In the genomic region with DNA sequence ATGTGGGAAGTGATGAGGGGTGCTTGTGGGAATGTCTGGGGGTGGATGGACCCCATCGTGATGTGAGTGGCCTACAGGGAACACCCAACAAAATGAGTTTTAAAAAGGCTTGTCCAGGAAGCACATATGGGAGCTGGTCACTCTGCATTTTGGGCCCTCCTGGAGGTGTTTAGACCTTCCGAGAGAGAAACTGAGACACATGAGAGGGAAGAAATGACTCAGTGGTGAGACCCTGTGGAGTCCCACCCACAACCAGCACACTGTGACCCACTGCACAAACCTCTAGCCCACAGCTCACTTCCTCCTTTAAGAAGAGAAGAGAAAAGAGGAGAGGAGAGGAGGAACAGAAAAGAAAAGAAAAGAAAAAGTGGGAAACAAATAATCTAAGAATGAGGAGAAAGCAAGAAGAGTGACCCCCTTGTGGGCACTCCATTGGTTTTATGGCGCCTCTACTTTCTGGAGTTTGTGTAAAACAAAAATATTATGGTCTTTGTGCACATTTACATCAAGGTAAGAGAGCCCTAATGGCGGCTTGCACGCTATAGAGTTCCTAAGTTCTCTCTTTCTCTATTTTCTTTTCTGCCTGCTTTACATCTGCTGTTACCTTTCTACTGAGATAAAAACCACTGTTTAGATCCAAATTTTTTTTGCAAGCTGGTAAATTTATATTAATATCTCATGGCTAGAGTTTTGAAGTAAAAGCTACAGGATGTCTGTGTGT, we compare ENCODE assay signal across 11 cellular contexts. TPM values are rescaled to one million over a fixed set of nuclear protein-coding genes. Genes with fewer than 3 reads are reported as not detected.
A peak's percentile ranks its signal among the peaks of the same experiment; 100 is the strongest.
DNase-seq lines count a peak whose midpoint lies in the region; ATAC-seq and TF ChIP-seq lines count a peak whose summit lies in the region.
"Had no signal": no experiment of that assay in that cellular context is flagged by ENCODE, and none has a peak within 500 bp of the region (broad histone marks: within the 10 kb centered on the region; RNA-seq: fewer than 3 reads in every experiment).

No MANE protein-coding gene starts in this region.

- H3K9me3 ChIP-seq in mucosa of descending colon, result no peaks in the 10 kb centered on the region
- H3K9me3 ChIP-seq in hepatocyte (ENCODE audit: low read depth), result peaks cover 9% of the 10 kb centered on the region
- H3K9me3 ChIP-seq: suprapubic skin had no signal

- no peaks in the 10 kb centered on the region for H3K9me2 ChIP-seq in hepatocyte (replicated peaks; ENCODE audit: insufficient read depth)

- H3K27me3 ChIP-seq in hepatocyte, result no peaks in the 10 kb centered on the region
- H3K27me3 ChIP-seq: suprapubic skin had no signal

- H3K4me1 ChIP-seq in mucosa of descending colon (ENCODE audit: low read depth) (no peaks in the 10 kb centered on the region), hepatocyte (ENCODE audit: insufficient read depth) (no peaks in the 10 kb centered on the region)
- H3K4me1 ChIP-seq: suprapubic skin had no signal

- no peak for DNase-seq in mucosa of descending colon
- no peak for DNase-seq in NCI-H2081 (lab: John Stamatoyannopoulos, UW)
- no peak for DNase-seq in NCI-H69 (lab: John Stamatoyannopoulos, UW)
- DNase-seq in hepatocyte (ENCODE audit: low spot score), result no peak
- DNase-seq in lower leg skin (ENCODE audit: low spot score in 2 of 2), result no peak
- DNase-seq: activated CD8-positive, alpha-beta memory T cell treated with anti-CD3 and anti-CD28 coated beads, Interleukin-2, amount 50 U/mL, for 48 hours; dorsolateral prefrontal cortex had no signal

- H4K20me1 ChIP-seq in hepatocyte (ENCODE audit: insufficient read depth, poor library complexity, severe bottlenecking), result no peaks in the 10 kb centered on the region

- no peak overlapping the region for H3K27ac ChIP-seq in hepatocyte
- H3K27ac ChIP-seq: suprapubic skin had no signal

- no peak for TF ChIP-seq CTCF in mucosa of descending colon (IDR thresholded peaks at IDR 0.05)
- no peak for TF ChIP-seq CTCF in hepatocyte (IDR thresholded peaks at IDR 0.05; ENCODE audit: poor library complexity)
- TF ChIP-seq CTCF in lower leg skin (IDR thresholded peaks at IDR 0.05), result no peak

- H3K36me3 ChIP-seq in mucosa of descending colon (ENCODE audit: low read depth) (no peaks in the 10 kb centered on the region), hepatocyte (replicated peaks; ENCODE audit: insufficient read depth, low read depth) (no peaks in the 10 kb centered on the region)
- H3K36me3 ChIP-seq: suprapubic skin had no signal

- no peak overlapping the region for H3K4me2 ChIP-seq in hepatocyte

- no peak overlapping the region for H3K4me3 ChIP-seq in mucosa of descending colon
- no peak overlapping the region for H3K4me3 ChIP-seq in hepatocyte
- H3K4me3 ChIP-seq in lower leg skin (ENCODE audit: low read depth, poor library complexity, severe bottlenecking), result no peak overlapping the region
- H3K4me3 ChIP-seq: suprapubic skin had no signal

- intact Hi-C loops in mucosa of descending colon (cut with DNase I, micrococcal nuclease) (no loop called here), lower leg skin (cut with DNase I; ENCODE audit: low total_unique reads) (no loop called here)

- no peaks in the 10 kb centered on the region for H3K79me2 ChIP-seq in hepatocyte

- 35% methylated on average over 5 of the region's 5 CpGs for WGBS in hepatocyte (ENCODE audit: low lambda C conversion rate, missing lambda C conversion rate)
- 52 to 57% methylated on average over 5 of the region's 5 CpGs for WGBS in lower leg skin, 2 donors

- no peak for TF ChIP-seq POLR2A in lower leg skin (IDR thresholded peaks at IDR 0.05)

- ATAC-seq in GM18520 (IDR thresholded peaks at IDR 0.05; ENCODE audit: unreplicated experiment), result peak; percentile 74
- ATAC-seq in GM21515 (IDR thresholded peaks at IDR 0.05; ENCODE audit: unreplicated experiment), result peak; percentile 82
- peak; percentile 81 for ATAC-seq in HG03342 (IDR thresholded peaks at IDR 0.05; ENCODE audit: unreplicated experiment)
- peak; percentile 62 for ATAC-seq in mucosa of descending colon

- no peak overlapping the region for H2AFZ ChIP-seq in hepatocyte

RNA-seq across cellular contexts. Expression of a gene that starts 13.3 kb away (rescaled TPM):
- 10 to 100 TPM in 1 of 3 donors, 1 to 10 TPM in 2; 2.6 to 10.7 (median 4.9) TPM for total RNA-seq in mucosa of descending colon
- total RNA-seq in hepatocyte, result not detected in 2 replicates
- polyA plus RNA-seq in hepatocyte, result not detected in 2 replicates
- total RNA-seq in lower leg skin, result under 1 TPM; 0.10 to 0.69 (median 0.50) TPM
- total RNA-seq: suprapubic skin had no signal

RNA-seq across cellular contexts. Expression of a gene that starts 23.6 kb away (rescaled TPM):
- total RNA-seq in mucosa of descending colon, result 1 to 10 TPM in 1 of 3 donors, under 1 TPM in 2; 0.49 to 2.4 (median 0.76) TPM
- total RNA-seq in hepatocyte, result not detected in 2 replicates
- polyA plus RNA-seq in hepatocyte, result not detected in 2 replicates
- total RNA-seq in lower leg skin, result under 1 TPM in 1 of 4 donors, not detected in 3; 0.23 TPM
- total RNA-seq: suprapubic skin had no signal

RNA-seq across cellular contexts. Expression of a gene that starts 43.4 kb away (rescaled TPM):
- 1 to 10 TPM in 2 of 3 donors, under 1 TPM in 1; 0.20 to 4.9 (median 2.6) TPM for total RNA-seq in mucosa of descending colon
- total RNA-seq in hepatocyte, result not detected in 2 replicates
- not detected in 2 replicates for polyA plus RNA-seq in hepatocyte
- 1 to 10 TPM in 1 of 4 donors, under 1 TPM in 2, not detected in 1; 0.17 to 1.8 (median 0.93) TPM for total RNA-seq in lower leg skin

RNA-seq across cellular contexts. Expression of a gene that starts 45.8 kb away (rescaled TPM):
- 1 to 10 TPM; 3.0 to 8.7 (median 6.4) TPM for total RNA-seq in mucosa of descending colon
- not detected in 2 replicates for total RNA-seq in hepatocyte
- not detected in 2 replicates for polyA plus RNA-seq in hepatocyte
- total RNA-seq in lower leg skin, result 1 to 10 TPM in 1 of 4 donors, under 1 TPM in 3; 0.15 to 1.6 (median 0.78) TPM
